In the genomic region with DNA sequence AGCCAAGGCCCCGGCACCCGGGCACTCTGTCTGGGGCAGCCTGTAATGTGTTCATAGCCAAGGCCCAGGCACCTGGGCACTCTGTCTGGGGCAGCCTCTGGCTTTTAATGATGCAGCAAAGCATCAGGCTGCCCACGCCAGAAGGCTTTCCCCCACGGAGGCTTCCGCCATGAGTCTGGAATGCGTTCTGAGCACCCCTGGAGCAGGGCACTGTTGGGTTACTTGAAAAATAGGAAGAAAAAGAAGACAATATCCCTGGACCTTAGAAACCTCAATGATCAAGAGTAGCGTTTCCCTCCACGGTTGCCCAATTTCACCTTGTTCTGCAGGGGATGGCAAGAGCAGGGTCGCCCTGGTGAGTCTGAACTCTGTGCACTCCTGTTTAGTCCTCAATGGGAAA, we compare ENCODE assay signal across 15 cellular contexts.
A peak's percentile ranks its signal among the peaks of the same experiment; 100 is the strongest.
DNase-seq lines count a peak whose midpoint lies in the region; ATAC-seq and TF ChIP-seq lines count a peak whose summit lies in the region.
"Had no signal": no experiment of that assay in that cellular context is flagged by ENCODE, and none has a peak within 500 bp of the region (broad histone marks: within the 10 kb centered on the region; RNA-seq: fewer than 3 reads in every experiment).

No MANE protein-coding gene starts in this region.

- H3K4me3 ChIP-seq in coronary artery: no peak overlapping the region
- no peak overlapping the region for H3K4me3 ChIP-seq in upper lobe of right lung
- H3K4me3 ChIP-seq: A549, GM12878, GM23338 had no signal

- ATAC-seq in sciatic nerve (no peak), upper lobe of right lung (no peak), HG02642 (IDR thresholded peaks at IDR 0.05; ENCODE audit: poor library complexity, unreplicated experiment) (no peak)
- ATAC-seq: A549, GM12878, GM23338 had no signal

- no peaks in the 10 kb centered on the region for H3K4me1 ChIP-seq in upper lobe of right lung
- H3K4me1 ChIP-seq: A549, BE2C had no signal

- DNase-seq in coronary artery (ENCODE audit: low spot score) (peak; percentile 50), islet precursor cell (peak; percentile 40), sciatic nerve (ENCODE audit: low spot score) (peak; percentile 23), upper lobe of right lung (peak; percentile 21), NCI-H2107 treated with DMSO at 0.1 percent for 48 hours (lab: John Stamatoyannopoulos, UW; ENCODE audit: unreplicated experiment) (no peak)
- DNase-seq: BE2C; CD4-positive, alpha-beta memory T cell; DMS79; H9 had no signal

- H3K36me3 ChIP-seq in upper lobe of right lung: no peaks in the 10 kb centered on the region
- H3K36me3 ChIP-seq: BE2C had no signal

- intact Hi-C loops in sciatic nerve (cut with DNase I) (no loop called here), upper lobe of right lung (cut with DNase I) (no loop called here)

- TF ChIP-seq CTCF in coronary artery (IDR thresholded peaks at IDR 0.05) (no peak), upper lobe of right lung (IDR thresholded peaks at IDR 0.05) (no peak)

- no peaks in the 10 kb centered on the region for H3K27me3 ChIP-seq in upper lobe of right lung
- H3K27me3 ChIP-seq: BE2C had no signal

- no peaks in the 10 kb centered on the region for H3K9me3 ChIP-seq in upper lobe of right lung
- H3K9me3 ChIP-seq: A549, BE2C had no signal

- H3K27ac ChIP-seq in coronary artery (no peak overlapping the region), upper lobe of right lung (no peak overlapping the region)
- H3K27ac ChIP-seq: A549, C4-2B, HL-60 had no signal
